ENCODE assay signal across 33 cellular contexts in genomic region chr3:129738189-129738588, GRCh38.
"Had no signal": no experiment of that assay in that cellular context is flagged by ENCODE, and none has a peak within 500 bp of the region (broad histone marks: within the 10 kb centered on the region; RNA-seq: fewer than 3 reads in every experiment).

No MANE protein-coding gene starts in this region.

- H3K27ac ChIP-seq: adrenal gland, body of pancreas, breast epithelium, PC-9, RWPE1, VCaP had no signal

- H3K36me3 ChIP-seq: adrenal gland, breast epithelium had no signal

- H3K27me3 ChIP-seq: adrenal gland, body of pancreas, breast epithelium had no signal

- H3K4me3 ChIP-seq: adrenal gland, body of pancreas, breast epithelium, PC-9 had no signal

- H2AFZ ChIP-seq: PC-9 had no signal

- H3K9ac ChIP-seq: SK-N-SH had no signal

- H3K27ac Mint-ChIP-seq: activated B cell treated with CpG ODN at 0.5 μM for 24 hours; activated CD4-positive, alpha-beta memory T cell treated with anti-CD3 and anti-CD28 coated beads for 36 hours; activated naive CD4-positive, alpha-beta T cell treated with anti-CD3 and anti-CD28 coated beads for 36 hours; activated T-helper 1 cell treated with anti-CD3 and anti-CD28 coated beads, Interleukin-12 subunit alpha, Interleukin-12 subunit beta, Interleukin-2, Interleukin-4 antibody, amounts not matched to agents 30 ng/mL and 10 ng/mL and 1 ng/mL, durations not matched to agents 14 hours and 24 hours and 36 hours; T-helper 1 cell treated with Interleukin-12 subunit alpha and Interleukin-12 subunit beta and Interleukin-4 antibody, amounts not matched to agents 30 μg/mL and 1 μg/mL, for 36 hours; T-helper 2 cell treated with Interferon-gamma antibody and Interleukin-4, amounts not matched to agents 5 μg/mL and 100 μg/mL, for 36 hours had no signal

- H3K9me3 ChIP-seq: adrenal gland, body of pancreas, breast epithelium, SK-N-SH had no signal

- H3K27me3 Mint-ChIP-seq: activated B cell treated with CpG ODN at 0.5 μM for 24 hours; activated CD4-positive, alpha-beta memory T cell treated with anti-CD3 and anti-CD28 coated beads for 36 hours had no signal

- H3K4me3 Mint-ChIP-seq: activated B cell treated with CpG ODN at 0.5 μM for 24 hours; activated CD4-positive, alpha-beta memory T cell treated with anti-CD3 and anti-CD28 coated beads for 36 hours; activated naive CD4-positive, alpha-beta T cell treated with anti-CD3 and anti-CD28 coated beads for 36 hours; activated T-cell treated with anti-CD3 and anti-CD28 coated beads, Interleukin-2, amount 50 U/mL, for 4 hours; activated T-helper 1 cell treated with anti-CD3 and anti-CD28 coated beads, Interleukin-12 subunit alpha, Interleukin-12 subunit beta, Interleukin-2, Interleukin-4 antibody, amounts not matched to agents 30 ng/mL and 10 ng/mL and 1 ng/mL, durations not matched to agents 14 hours and 24 hours and 36 hours; T-helper 1 cell treated with Interleukin-12 subunit alpha and Interleukin-12 subunit beta and Interleukin-4 antibody, amounts not matched to agents 30 μg/mL and 1 μg/mL, for 36 hours; T-helper 2 cell treated with Interferon-gamma antibody and Interleukin-4, amounts not matched to agents 5 μg/mL and 100 μg/mL, for 36 hours had no signal

- ATAC-seq: activated naive CD4-positive, alpha-beta T cell treated with anti-CD3 and anti-CD28 coated beads, Interleukin-2, amount 50 U/mL, for 72 hours; activated T-cell treated with anti-CD3 and anti-CD28 coated beads, Interleukin-2, amount 50 U/mL, for 4 hours; body of pancreas; Right ventricle myocardium inferior had no signal

- H3K9me2 ChIP-seq: SK-N-SH had no signal

- DNase-seq: activated B cell treated with CpG ODN at 0.5 μM for 24 hours; activated CD4-positive, alpha-beta memory T cell treated with anti-CD3 and anti-CD28 coated beads for 36 hours; activated CD4-positive, alpha-beta T cell treated with anti-CD3 and anti-CD28 coated beads for 4 hours; activated CD4-positive, alpha-beta T cell treated with anti-CD3 and anti-CD28 coated beads, Interleukin-2, amount 50 U/mL, for 1 hour; activated CD4-positive, CD25-positive, alpha-beta regulatory T cell treated with anti-CD3 and anti-CD28 coated beads, Interleukin-2, amount 50 U/mL, for 72 hours; activated CD8-positive, alpha-beta memory T cell treated with anti-CD3 and anti-CD28 coated beads, Interleukin-2, amount 50 U/mL, for 4 hours; activated gamma-delta T cell treated with Interleukin-2 at 50 U/mL for 16 hours; activated naive CD4-positive, alpha-beta T cell treated with anti-CD3 and anti-CD28 coated beads for 36 hours; activated T-cell treated with anti-CD3 and anti-CD28 coated beads for 4 hours; activated T-cell treated with anti-CD3 and anti-CD28 coated beads, Interleukin-2, amount 50 U/mL, for 4 hours; adrenal gland; body of pancreas; NCI-H1092 treated with DMSO at 0.1 percent for 48 hours; NCI-H1417; NCI-H146; NCI-H187; NCI-H2029 treated with DMSO at 0.1 percent for 48 hours; NCI-H2107; NCI-H2171; NCI-H510A; NCI-H526; NCI-H748 treated with DMSO at 0.1 percent for 48 hours; NK-92 treated with Interleukin-12 subunit alpha and Interleukin-12 subunit beta, amount 100 ng/mL, for 24 hours; PC-9; SK-N-SH had no signal

- H3K9me3 Mint-ChIP-seq: activated B cell treated with CpG ODN at 0.5 μM for 24 hours; activated CD4-positive, alpha-beta memory T cell treated with anti-CD3 and anti-CD28 coated beads for 36 hours; activated naive CD4-positive, alpha-beta T cell treated with anti-CD3 and anti-CD28 coated beads for 36 hours; activated naive CD4-positive, alpha-beta T cell treated with anti-CD3 and anti-CD28 coated beads, Interleukin-2, amount 50 U/mL, for 72 hours; activated T-cell treated with anti-CD3 and anti-CD28 coated beads, Interleukin-2, amount 50 U/mL, for 4 hours; activated T-helper 1 cell treated with anti-CD3 and anti-CD28 coated beads, Interleukin-12 subunit alpha, Interleukin-12 subunit beta, Interleukin-2, Interleukin-4 antibody, amounts not matched to agents 30 ng/mL and 10 ng/mL and 1 ng/mL, durations not matched to agents 14 hours and 24 hours and 36 hours; T-helper 1 cell treated with Interleukin-12 subunit alpha and Interleukin-12 subunit beta and Interleukin-4 antibody, amounts not matched to agents 30 μg/mL and 1 μg/mL, for 36 hours; T-helper 2 cell treated with Interferon-gamma antibody and Interleukin-4, amounts not matched to agents 5 μg/mL and 100 μg/mL, for 36 hours had no signal

- H3K4me2 ChIP-seq: PC-9, SK-N-SH had no signal

- H3K4me1 ChIP-seq: body of pancreas, breast epithelium had no signal
